Comparison of ENCODE assay signal across 13 cellular contexts in the genomic region with DNA sequence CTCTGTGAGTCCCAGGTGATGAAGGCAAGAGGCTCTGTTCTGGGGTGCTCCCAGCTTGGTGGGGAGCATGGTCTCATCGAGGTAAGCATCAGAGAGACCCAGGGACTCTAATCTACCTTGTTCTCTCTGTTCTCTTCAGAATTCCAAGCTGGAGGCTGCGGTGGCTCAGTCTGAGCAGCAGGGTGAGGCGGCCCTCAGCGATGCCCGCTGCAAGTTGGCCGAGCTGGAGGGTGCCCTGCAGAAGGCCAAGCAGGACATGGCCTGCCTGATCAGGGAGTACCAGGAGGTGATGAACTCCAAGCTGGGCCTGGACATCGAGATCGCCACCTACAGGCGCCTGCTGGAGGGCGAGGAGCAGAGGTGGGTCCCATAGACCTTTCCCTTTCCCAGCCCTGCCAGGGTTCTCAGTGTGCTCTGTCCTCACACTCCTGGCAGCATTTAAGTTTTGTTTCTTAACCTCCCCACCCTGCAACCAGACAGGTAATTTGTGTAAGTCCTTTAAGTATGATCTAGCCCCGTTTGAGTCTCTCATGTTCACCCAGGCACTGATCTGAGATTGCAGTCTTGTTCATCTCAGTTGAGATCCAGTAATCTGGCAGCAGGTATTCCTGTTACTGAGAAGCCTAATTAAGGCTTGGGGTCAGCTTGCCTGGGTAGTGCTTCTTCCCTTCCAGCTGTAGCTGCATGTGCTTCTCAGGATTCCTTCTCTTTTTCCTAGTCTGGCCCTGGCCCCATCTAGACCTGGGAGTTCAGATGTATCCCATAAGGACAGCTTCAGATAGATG. TPM values are rescaled to one million over a fixed set of nuclear protein-coding genes. Genes with fewer than 3 reads are reported as not detected.
DNase-seq lines count a peak whose midpoint lies in the region; ATAC-seq and TF ChIP-seq lines count a peak whose summit lies in the region.
"Had no signal": no experiment of that assay in that cellular context is flagged by ENCODE, and none has a peak within 500 bp of the region (broad histone marks: within the 10 kb centered on the region; RNA-seq: fewer than 3 reads in every experiment).

No MANE protein-coding gene starts in this region.

- in situ Hi-C loops in brain microvascular endothelial cell (cut with HindIII; ENCODE audit: low pct_ligation_motif_present, low sequenced_read_pairs): no loop called here

- intact Hi-C loops in Calu3 (cut with micrococcal nuclease; ENCODE audit: unreplicated experiment): no loop called here
- intact Hi-C loops in natural killer cell (cut with micrococcal nuclease): loop anchor here (10.0 kb wide), 1 partner anchor 49 kb away; no protein-coding TSS in a partner anchor

- H3K4me3 ChIP-seq in brain microvascular endothelial cell (ENCODE audit: low read depth, low read length): no peak overlapping the region
- H3K4me3 ChIP-seq: testis had no signal

- TF ChIP-seq CTCF in Calu3 (IDR thresholded peaks at IDR 0.05; ENCODE audit: unreplicated experiment) (peak; percentile 13), brain microvascular endothelial cell (IDR thresholded peaks at IDR 0.05; ENCODE audit: low read depth, low read length, missing control alignments) (peak; percentile 49), natural killer cell (IDR thresholded peaks at IDR 0.05) (peak; percentile 28)

- peak; percentile 15 for DNase-seq in Calu3
- peak; percentile 51 for DNase-seq in HuH-7 (ENCODE audit: low spot score)
- DNase-seq in brain microvascular endothelial cell: no peak
- no peak for DNase-seq in natural killer cell
- DNase-seq in NCI-H82 (lab: John Stamatoyannopoulos, UW): no peak
- no peak for DNase-seq in NCI-H1417 treated with DMSO at 0.1 percent for 48 hours (lab: John Stamatoyannopoulos, UW)
- no peak for DNase-seq in activated T-cell treated with anti-CD3 and anti-CD28 coated beads, Interleukin-2, amount 50 U/mL, for 72 hours
- no peak for DNase-seq in activated CD4-positive, CD25-positive, alpha-beta regulatory T cell treated with anti-CD3 and anti-CD28 coated beads, Interleukin-2, amount 50 U/mL, for 72 hours
- DNase-seq: amygdala, GOT3, nucleus accumbens, SW 1271, testis had no signal

- H3K27me3 Mint-ChIP-seq in Calu3 (ENCODE audit: unreplicated experiment): no peaks in the 10 kb centered on the region
- peaks cover 0 to 41% of the 10 kb centered on the region in 2 donors for H3K27me3 Mint-ChIP-seq in natural killer cell (ENCODE audit: low read depth in 2 of 2)
- peaks cover 59% of the 10 kb centered on the region for H3K27me3 Mint-ChIP-seq in activated T-cell treated with anti-CD3 and anti-CD28 coated beads, Interleukin-2, amount 50 U/mL, for 72 hours (ENCODE audit: low read depth)

- no peaks in the 10 kb centered on the region for H3K36me3 ChIP-seq in brain microvascular endothelial cell (replicated peaks)

- H3K36me3 Mint-ChIP-seq in Calu3 (ENCODE audit: insufficient read depth, unreplicated experiment) (peaks cover 6% of the 10 kb centered on the region), natural killer cell (no peaks in the 10 kb centered on the region)
- H3K36me3 Mint-ChIP-seq in activated T-cell treated with anti-CD3 and anti-CD28 coated beads, Interleukin-2, amount 50 U/mL, for 72 hours (ENCODE audit: insufficient read depth in 2 of 2): no peaks in the 10 kb centered on the region

- BruUV-seq in Calu3 (replicated peaks; lab: Mats Ljungman, UMichigan): no TSS peak

- H3K9me3 Mint-ChIP-seq in Calu3 (ENCODE audit: low read depth, unreplicated experiment) (no peaks in the 10 kb centered on the region), natural killer cell (no peaks in the 10 kb centered on the region)
- no peaks in the 10 kb centered on the region for H3K9me3 Mint-ChIP-seq in activated T-cell treated with anti-CD3 and anti-CD28 coated beads, Interleukin-2, amount 50 U/mL, for 72 hours

- no peak overlapping the region for H3K27ac ChIP-seq in brain microvascular endothelial cell
- H3K27ac ChIP-seq: testis had no signal

- ATAC-seq in natural killer cell: no peak
- ATAC-seq in activated T-cell treated with anti-CD3 and anti-CD28 coated beads, Interleukin-2, amount 50 U/mL, for 72 hours (replicated peaks in 1 of 2): no peak

- H3K4me1 Mint-ChIP-seq in Calu3 (ENCODE audit: low read depth, unreplicated experiment) (peaks cover 31% of the 10 kb centered on the region), natural killer cell (peaks cover 51% of the 10 kb centered on the region in 2 donors)
- peaks cover 24% of the 10 kb centered on the region for H3K4me1 Mint-ChIP-seq in activated T-cell treated with anti-CD3 and anti-CD28 coated beads, Interleukin-2, amount 50 U/mL, for 72 hours (ENCODE audit: low read depth)

- peaks cover 7% of the 10 kb centered on the region for H3K27me3 ChIP-seq in brain microvascular endothelial cell (replicated peaks)
- H3K27me3 ChIP-seq: testis had no signal

- CTCF ChIA-PET in Calu3 (lab: Charles Lee): no interaction called here

- H3K27ac Mint-ChIP-seq in Calu3 (ENCODE audit: unreplicated experiment) (no peak overlapping the region), natural killer cell (peak overlapping the region in 1 of 2 donors; percentile 51)
- H3K27ac Mint-ChIP-seq in activated T-cell treated with anti-CD3 and anti-CD28 coated beads, Interleukin-2, amount 50 U/mL, for 72 hours: no peak overlapping the region

- H3K4me3 Mint-ChIP-seq in Calu3 (ENCODE audit: low read depth, unreplicated experiment) (no peak overlapping the region), natural killer cell (peak overlapping the region; percentile 72)
- no peak overlapping the region for H3K4me3 Mint-ChIP-seq in activated T-cell treated with anti-CD3 and anti-CD28 coated beads, Interleukin-2, amount 50 U/mL, for 72 hours

RNA-seq across cellular contexts. Expression of a gene that starts 14.8 kb away (rescaled TPM):
- total RNA-seq in Calu3 (2022) (0.28 and 0.61 TPM in 2 replicates), natural killer cell (1 to 10 TPM in 2 of 3 donors, under 1 TPM in 1; 0.28 to 1.4 (median 1.3) TPM)
- not detected for total RNA-seq in activated T-cell treated with anti-CD3 and anti-CD28 coated beads, Interleukin-2, amount 50 U/mL, for 72 hours

RNA-seq across cellular contexts. Expression of a gene that starts 15.1 kb away (rescaled TPM):
- total RNA-seq in Calu3 (2022) (not detected in 2 replicates), natural killer cell (not detected)
- total RNA-seq in activated T-cell treated with anti-CD3 and anti-CD28 coated beads, Interleukin-2, amount 50 U/mL, for 72 hours: not detected

RNA-seq across cellular contexts. Expression of a gene that starts 31.7 kb away (rescaled TPM):
- 2.6 and 3.6 TPM in 2 replicates for total RNA-seq in Calu3 (2022)
- total RNA-seq in natural killer cell: 1 to 10 TPM; 2.0 to 3.6 (median 2.7) TPM
- total RNA-seq in activated T-cell treated with anti-CD3 and anti-CD28 coated beads, Interleukin-2, amount 50 U/mL, for 72 hours: under 1 TPM; 0.82 to 1.00 TPM

Comparison
In these comparisons a context has a peak if more than half of its experiments do, and no peak if none do; other contexts are left out.
1. DNase-seq: peak in Calu3 (single experiment) and HuH-7 (single experiment); none in brain microvascular endothelial cell (single experiment), natural killer cell (single experiment), NCI-H82 (single experiment), NCI-H1417 treated with DMSO at 0.1 percent for 48 hours (single experiment), activated T-cell treated with anti-CD3 and anti-CD28 coated beads, Interleukin-2, amount 50 U/mL, for 72 hours (0 of 2) and activated CD4-positive, CD25-positive, alpha-beta regulatory T cell treated with anti-CD3 and anti-CD28 coated beads, Interleukin-2, amount 50 U/mL, for 72 hours (single experiment).
2. Peak in every context shown above with its lines, with median percentiles within 50 percentile points of each other: CTCF ChIP-seq.